ENCODE assay signal across 1 cellular context in genomic region chr17:54969658-54970572, GRCh38.
TF ChIP-seq lines count a peak whose summit lies in the region.

No MANE protein-coding gene starts in this region.

TF ChIP-seq in HepG2, 621 proteins besides CTCF, POLR2A, EP300 and RAD21 (continued from another document and continues in another):
- TF ChIP-seq, protein P1, sequence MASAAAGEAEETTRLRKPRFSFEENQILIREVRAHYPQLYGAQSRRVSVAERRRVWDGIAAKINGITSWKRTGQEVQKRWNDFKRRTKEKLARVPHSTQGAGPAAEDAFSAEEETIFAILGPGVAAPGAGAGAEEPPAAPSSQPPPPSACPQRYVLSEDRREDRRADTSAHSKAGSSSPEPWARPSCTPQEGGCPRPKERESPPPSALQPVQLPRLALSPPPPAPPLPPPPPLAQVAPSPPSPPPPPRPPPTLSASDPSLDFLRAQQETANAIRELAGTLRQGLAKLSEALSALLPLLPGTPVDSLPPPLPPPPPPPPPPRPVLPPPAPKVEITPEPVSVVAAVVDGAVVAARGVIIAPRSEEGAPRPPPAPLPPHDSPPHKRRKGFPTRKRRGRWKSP (CRISPR knock-in tag; IDR thresholded peaks at IDR 0.05): peak; percentile 56; the same call in 1 of the 2 replicates
- TF ChIP-seq JDP2 (CRISPR knock-in tag; IDR thresholded peaks at IDR 0.05; ENCODE audit: borderline replicate concordance): no peak
- no peak for TF ChIP-seq ZHX2 (IDR thresholded peaks at IDR 0.05; ENCODE audit: low read depth)
- TF ChIP-seq ZHX2 (CRISPR knock-in tag; IDR thresholded peaks at IDR 0.05; ENCODE audit: borderline replicate concordance): no peak
- no peak for TF ChIP-seq MTF1 (CRISPR knock-in tag; IDR thresholded peaks at IDR 0.05)
- no peak for TF ChIP-seq ZNF563 (CRISPR knock-in tag; IDR thresholded peaks at IDR 0.05)
- peak; percentile 29; the same call in 1 of the 2 replicates for TF ChIP-seq ZFX (CRISPR knock-in tag; IDR thresholded peaks at IDR 0.05; ENCODE audit: low read depth)
- TF ChIP-seq ZNF124 (CRISPR knock-in tag; IDR thresholded peaks at IDR 0.05): no peak
- TF ChIP-seq, protein P2, sequence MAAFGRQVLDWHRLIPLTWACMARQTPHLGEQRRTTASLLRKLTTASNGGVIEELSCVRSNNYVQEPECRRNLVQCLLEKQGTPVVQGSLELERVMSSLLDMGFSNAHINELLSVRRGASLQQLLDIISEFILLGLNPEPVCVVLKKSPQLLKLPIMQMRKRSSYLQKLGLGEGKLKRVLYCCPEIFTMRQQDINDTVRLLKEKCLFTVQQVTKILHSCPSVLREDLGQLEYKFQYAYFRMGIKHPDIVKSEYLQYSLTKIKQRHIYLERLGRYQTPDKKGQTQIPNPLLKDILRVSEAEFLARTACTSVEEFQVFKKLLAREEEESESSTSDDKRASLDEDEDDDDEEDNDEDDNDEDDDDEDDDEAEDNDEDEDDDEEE (CRISPR knock-in tag; IDR thresholded peaks at IDR 0.05): 0 out of 2 replicates have a peak, but pooled peaks have one; percentile 27
- TF ChIP-seq ZNF20 (CRISPR knock-in tag; IDR thresholded peaks at IDR 0.05): no peak
- TF ChIP-seq ZKSCAN1 (IDR thresholded peaks at IDR 0.05; ENCODE audit: low read length): no peak
- TF ChIP-seq ZNF572 (CRISPR knock-in tag; IDR thresholded peaks at IDR 0.05): no peak
- TF ChIP-seq MAFK (conservative IDR thresholded peaks at IDR 0.05 in 1 of 2, IDR thresholded peaks at IDR 0.05 in 1 of 2; ENCODE audit: low read length in 2 of 2): no peak
- no peak for TF ChIP-seq JUND (CRISPR knock-in tag; IDR thresholded peaks at IDR 0.05)
- TF ChIP-seq, protein P3, sequence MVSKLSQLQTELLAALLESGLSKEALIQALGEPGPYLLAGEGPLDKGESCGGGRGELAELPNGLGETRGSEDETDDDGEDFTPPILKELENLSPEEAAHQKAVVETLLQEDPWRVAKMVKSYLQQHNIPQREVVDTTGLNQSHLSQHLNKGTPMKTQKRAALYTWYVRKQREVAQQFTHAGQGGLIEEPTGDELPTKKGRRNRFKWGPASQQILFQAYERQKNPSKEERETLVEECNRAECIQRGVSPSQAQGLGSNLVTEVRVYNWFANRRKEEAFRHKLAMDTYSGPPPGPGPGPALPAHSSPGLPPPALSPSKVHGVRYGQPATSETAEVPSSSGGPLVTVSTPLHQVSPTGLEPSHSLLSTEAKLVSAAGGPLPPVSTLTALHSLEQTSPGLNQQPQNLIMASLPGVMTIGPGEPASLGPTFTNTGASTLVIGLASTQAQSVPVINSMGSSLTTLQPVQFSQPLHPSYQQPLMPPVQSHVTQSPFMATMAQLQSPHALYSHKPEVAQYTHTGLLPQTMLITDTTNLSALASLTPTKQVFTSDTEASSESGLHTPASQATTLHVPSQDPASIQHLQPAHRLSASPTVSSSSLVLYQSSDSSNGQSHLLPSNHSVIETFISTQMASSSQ (IDR thresholded peaks at IDR 0.05; ENCODE audit: low read depth): peak; percentile 83
- TF ChIP-seq, protein P3 (CRISPR knock-in tag; IDR thresholded peaks at IDR 0.05; ENCODE audit: borderline replicate concordance): peak; percentile 33; the same call in 1 of the 2 replicates
- no peak for TF ChIP-seq PRMT3 (CRISPR knock-in tag; IDR thresholded peaks at IDR 0.05; ENCODE audit: borderline replicate concordance, low read depth)
- no peak for TF ChIP-seq HIVEP1 (CRISPR knock-in tag; IDR thresholded peaks at IDR 0.05)
- no peak for TF ChIP-seq RFXANK (CRISPR knock-in tag; IDR thresholded peaks at IDR 0.05)
- no peak for TF ChIP-seq ZBTB8A (CRISPR knock-in tag; IDR thresholded peaks at IDR 0.05; ENCODE audit: borderline replicate concordance, low read depth)
- TF ChIP-seq ZNF143 (CRISPR knock-in tag; IDR thresholded peaks at IDR 0.05): no peak
- TF ChIP-seq, protein P4, sequence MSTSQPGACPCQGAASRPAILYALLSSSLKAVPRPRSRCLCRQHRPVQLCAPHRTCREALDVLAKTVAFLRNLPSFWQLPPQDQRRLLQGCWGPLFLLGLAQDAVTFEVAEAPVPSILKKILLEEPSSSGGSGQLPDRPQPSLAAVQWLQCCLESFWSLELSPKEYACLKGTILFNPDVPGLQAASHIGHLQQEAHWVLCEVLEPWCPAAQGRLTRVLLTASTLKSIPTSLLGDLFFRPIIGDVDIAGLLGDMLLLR (CRISPR knock-in tag; IDR thresholded peaks at IDR 0.05): no peak
- no peak for TF ChIP-seq ZNF501 (CRISPR knock-in tag; IDR thresholded peaks at IDR 0.05)
- no peak for TF ChIP-seq RBM39 (IDR thresholded peaks at IDR 0.05; ENCODE audit: low read depth, low read length, poor library complexity, severe bottlenecking)
- 0 out of 2 replicates have a peak, but pooled peaks have one; percentile 17 for TF ChIP-seq LRRFIP1 (CRISPR knock-in tag; conservative IDR thresholded peaks at IDR 0.05)
- TF ChIP-seq THAP11 (CRISPR knock-in tag; IDR thresholded peaks at IDR 0.05): 0 out of 2 replicates have a peak, but pooled peaks have one; percentile 32
- no peak for TF ChIP-seq ZNF775 (CRISPR knock-in tag; IDR thresholded peaks at IDR 0.05; ENCODE audit: borderline replicate concordance)
- no peak for TF ChIP-seq USF2 (IDR thresholded peaks at IDR 0.05; ENCODE audit: low read depth, low read length)
- no peak for TF ChIP-seq USF2 (CRISPR knock-in tag; IDR thresholded peaks at IDR 0.05; ENCODE audit: borderline replicate concordance)
- no peak for TF ChIP-seq CREB3 (CRISPR knock-in tag; IDR thresholded peaks at IDR 0.05)
- TF ChIP-seq KAT8 (CRISPR knock-in tag; IDR thresholded peaks at IDR 0.05): no peak; the same call in 1 of the 2 replicates
- TF ChIP-seq ZNF333 (CRISPR knock-in tag; IDR thresholded peaks at IDR 0.05; ENCODE audit: borderline replicate concordance): no peak; the same call in 1 of the 2 replicates
- TF ChIP-seq ZSCAN22 (CRISPR knock-in tag; IDR thresholded peaks at IDR 0.05): no peak
- peak; percentile 39; the same call in 1 of the 2 replicates for TF ChIP-seq MED1 (CRISPR knock-in tag; IDR thresholded peaks at IDR 0.05)
- no peak for TF ChIP-seq ZNF468 (CRISPR knock-in tag; IDR thresholded peaks at IDR 0.05)
- TF ChIP-seq, protein P5, sequence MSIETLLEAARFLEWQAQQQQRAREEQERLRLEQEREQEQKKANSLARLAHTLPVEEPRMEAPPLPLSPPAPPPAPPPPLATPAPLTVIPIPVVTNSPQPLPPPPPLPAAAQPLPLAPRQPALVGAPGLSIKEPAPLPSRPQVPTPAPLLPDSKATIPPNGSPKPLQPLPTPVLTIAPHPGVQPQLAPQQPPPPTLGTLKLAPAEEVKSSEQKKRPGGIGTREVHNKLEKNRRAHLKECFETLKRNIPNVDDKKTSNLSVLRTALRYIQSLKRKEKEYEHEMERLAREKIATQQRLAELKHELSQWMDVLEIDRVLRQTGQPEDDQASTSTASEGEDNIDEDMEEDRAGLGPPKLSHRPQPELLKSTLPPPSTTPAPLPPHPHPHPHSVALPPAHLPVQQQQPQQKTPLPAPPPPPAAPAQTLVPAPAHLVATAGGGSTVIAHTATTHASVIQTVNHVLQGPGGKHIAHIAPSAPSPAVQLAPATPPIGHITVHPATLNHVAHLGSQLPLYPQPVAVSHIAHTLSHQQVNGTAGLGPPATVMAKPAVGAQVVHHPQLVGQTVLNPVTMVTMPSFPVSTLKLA (IDR thresholded peaks at IDR 0.05): no peak
- TF ChIP-seq ZNF18 (CRISPR knock-in tag; IDR thresholded peaks at IDR 0.05; ENCODE audit: insufficient replicate concordance): no peak
- TF ChIP-seq IKZF4 (CRISPR knock-in tag; IDR thresholded peaks at IDR 0.05; ENCODE audit: borderline replicate concordance, low read depth, not compliant biosample characterization): no peak
